Comparison of ENCODE assay signal across 24 cellular contexts in genomic region chr12:31482816-31483215, GRCh38.
A peak's percentile ranks its signal among the peaks of the same experiment; 100 is the strongest.
DNase-seq lines count a peak whose midpoint lies in the region; ATAC-seq, FAIRE-seq and TF ChIP-seq lines count a peak whose summit lies in the region.
"Had no signal": no experiment of that assay in that cellular context is flagged by ENCODE, and none has a peak within 500 bp of the region (broad histone marks: within the 10 kb centered on the region; RNA-seq: fewer than 3 reads in every experiment).

No MANE protein-coding gene starts in this region.

- no peak overlapping the region for H3K27ac ChIP-seq in K562 (ENCODE audit: extremely low read depth, low read depth, low read length)
- H3K27ac ChIP-seq: colonic mucosa, sigmoid colon, suprapubic skin had no signal

- H4K20me1 ChIP-seq in K562 (replicated peaks; ENCODE audit: control insufficient read depth, insufficient read depth, low read length) = no peaks in the 10 kb centered on the region

- no peak overlapping the region for H2AFZ ChIP-seq in K562 (ENCODE audit: low read depth, low read length)

- intact Hi-C loops in K562 (cut with micrococcal nuclease) = no loop called here
- intact Hi-C loops in sciatic nerve (cut with DNase I) = no loop called here

- TF ChIP-seq RAD21 in K562 (CRISPR knock-in tag; conservative IDR thresholded peaks at IDR 0.05 in 1 of 2, IDR thresholded peaks at IDR 0.05 in 1 of 2) = no peak

- H3K4me2 ChIP-seq in K562 (ENCODE audit: insufficient read depth, low read length) = no peak overlapping the region

- TF ChIP-seq EP300 in K562 (IDR thresholded peaks at IDR 0.05; ENCODE audit: low read length) = no peak

- no peaks in the 10 kb centered on the region; the same call in 1 of the 2 replicates for H3K36me3 ChIP-seq in MG63
- H3K36me3 ChIP-seq in K562 (ENCODE audit: control insufficient read depth, insufficient read depth, low read length) = no peaks in the 10 kb centered on the region
- H3K36me3 ChIP-seq: colonic mucosa had no signal

- DNase-seq in COLO829 (ENCODE audit: low spot score) (peak; percentile 75), MG63 (peak; percentile 4), K562 (ENCODE audit: extremely low read depth in 1 of 4, low spot score in 3 of 4) (peak in 1 of 4 experiments; percentile 9), islet precursor cell (peak; percentile 82), HPDE6-E6E7 (ENCODE audit: extremely low spot score) (no peak), GM20000 (ENCODE audit: low spot score) (no peak), sciatic nerve (ENCODE audit: low spot score) (no peak)
- no peak for DNase-seq in stimulated activated CD4-positive, alpha-beta T cell treated with anti-CD3 and anti-CD28 coated beads, Interleukin-2, amount 100 ng/mL, for 24 hours
- DNase-seq: activated CD8-positive, alpha-beta memory T cell treated with anti-CD3 and anti-CD28 coated beads for 24 hours; amygdala; colonic mucosa; H9; mucosa of descending colon; NCI-H1048; NCI-H748 treated with DMSO at 0.1 percent for 48 hours; PC-3; sigmoid colon; stimulated activated CD4-positive, alpha-beta T cell treated with anti-CD3 and anti-CD28 coated beads, Interleukin-4, amount 100 ng/mL, for 1 hour; stimulated activated CD8-positive, alpha-beta memory T cell treated with anti-CD3 and anti-CD28 coated beads, Interleukin-4, amount 100 ng/mL, for 48 hours had no signal

- no peak overlapping the region for H3K4me3 ChIP-seq in MG63
- no peak overlapping the region for H3K4me3 ChIP-seq in K562
- H3K4me3 ChIP-seq: colonic mucosa, mucosa of descending colon, sigmoid colon, suprapubic skin had no signal

- H3K27me3 ChIP-seq in MG63 (no peaks in the 10 kb centered on the region), K562 (ENCODE audit: control insufficient read depth in 2 of 2, insufficient read depth in 2 of 2, low read length in 2 of 2) (peaks cover 2 to 9% of the 10 kb centered on the region in 2 experiments; a peak in 2 of 5 replicates)
- H3K27me3 ChIP-seq: colonic mucosa, sigmoid colon, suprapubic skin had no signal

- FAIRE-seq in K562 (lab: Jason Lieb, UNC) = no peak
- FAIRE-seq: G401.6, GM12892, HepG2 had no signal

- H3K79me2 ChIP-seq in K562 (ENCODE audit: control insufficient read depth, insufficient read depth, low read length) = no peaks in the 10 kb centered on the region

- no TSS peak for BruUV-seq in K562 (replicated peaks; lab: Mats Ljungman, UMichigan)

- ATAC-seq in K562 (0 out of 3 replicates have a peak, but pooled peaks have one; percentile 41), sciatic nerve (no peak)
- ATAC-seq: HepG2, mucosa of descending colon, PC-3, WTC11 had no signal

- no peak for TF ChIP-seq CTCF in K562 (IDR thresholded peaks at IDR 0.05 in 2 of 3, conservative IDR thresholded peaks at IDR 0.05 in 1 of 3; ENCODE audit: insufficient read depth in 2 of 3, low read depth in 1 of 3, low read length in 3 of 3)
- TF ChIP-seq CTCF in GM20000 (IDR thresholded peaks at IDR 0.05; ENCODE audit: extremely low read depth, missing control alignments) = no peak

- H3K9ac ChIP-seq in K562 (ENCODE audit: insufficient read depth in 1 of 2, low read depth in 2 of 2, low read length in 2 of 2) = no peak overlapping the region

- in situ Hi-C loops in K562 (cut with MboI) = no loop called here

- no peaks in the 10 kb centered on the region for H3K9me3 ChIP-seq in MG63
- H3K9me3 ChIP-seq in K562 (replicated peaks; ENCODE audit: control insufficient read depth, insufficient read depth, low read depth, low read length) = no peaks in the 10 kb centered on the region
- H3K9me3 ChIP-seq: colonic mucosa, mucosa of descending colon, sigmoid colon, suprapubic skin had no signal

- POLR2A ChIA-PET in K562 (lab: Yijun Ruan, JAX) = interaction anchor here (0.5 to 0.6 kb wide), 2 partner anchors 31 to 829 kb away, joined by 3 to 4 read pairs; no protein-coding TSS in a partner anchor

- no peaks in the 10 kb centered on the region for H3K4me1 ChIP-seq in K562 (replicated peaks in 1 of 2; ENCODE audit: control insufficient read depth in 2 of 2, insufficient read depth in 2 of 2, low read length in 2 of 2)
- H3K4me1 ChIP-seq: colonic mucosa, sigmoid colon, suprapubic skin had no signal

- H3K9me1 ChIP-seq in K562 (ENCODE audit: control insufficient read depth, insufficient read depth, low read length) = no peaks in the 10 kb centered on the region

- CTCF ChIA-PET in K562 (lab: Yijun Ruan, JAX; ENCODE audit: low intra/inter-chr PET ratio) = no interaction called here

- TF ChIP-seq POLR2A in K562 (conservative IDR thresholded peaks at IDR 0.05) = no peak

- 4% methylated on average over 3 of the region's 3 CpGs for WGBS in K562 (ENCODE audit: insufficient coverage, low coverage, missing lambda C conversion rate)

TF ChIP-seq in K562, 482 proteins besides CTCF, POLR2A, EP300 and RAD21:
- TF ChIP-seq JUND (IDR thresholded peaks at IDR 0.05; ENCODE audit: borderline replicate concordance, low read depth, low read length) (peak; percentile 43; the same call in 1 of the 2 replicates), JUND (tag; IDR thresholded peaks at IDR 0.05; ENCODE audit: borderline replicate concordance, low read depth, low read length) (no peak; the same call in 2 of the 3 replicates), ZNF239 (CRISPR knock-in tag; IDR thresholded peaks at IDR 0.05) (0 out of 2 replicates have a peak, but pooled peaks have one; percentile 53), POU5F1 (IDR thresholded peaks at IDR 0.05; ENCODE audit: borderline replicate concordance, low read depth, low read length, partially characterized antibody) (no peak), HEY1 (CRISPR knock-in tag; IDR thresholded peaks at IDR 0.05; ENCODE audit: borderline replicate concordance) (no peak), POLR2AphosphoS5 (IDR thresholded peaks at IDR 0.05; ENCODE audit: control insufficient read depth, insufficient read depth, low read depth, low read length) (no peak), CHAMP1 (IDR thresholded peaks at IDR 0.05) (no peak)
TF ChIP-seq in K562: peak in this region for 2.

Comparison
In these comparisons a context has a peak if more than half of its experiments do, and no peak if none do; other contexts are left out.
1. DNase-seq: peak in COLO829 (single experiment), MG63 (single experiment) and islet precursor cell (single experiment); none in HPDE6-E6E7 (single experiment), GM20000 (single experiment), sciatic nerve (single experiment) and stimulated activated CD4-positive, alpha-beta T cell treated with anti-CD3 and anti-CD28 coated beads, Interleukin-2, amount 100 ng/mL, for 24 hours (0 of 2).